In the genomic region with DNA sequence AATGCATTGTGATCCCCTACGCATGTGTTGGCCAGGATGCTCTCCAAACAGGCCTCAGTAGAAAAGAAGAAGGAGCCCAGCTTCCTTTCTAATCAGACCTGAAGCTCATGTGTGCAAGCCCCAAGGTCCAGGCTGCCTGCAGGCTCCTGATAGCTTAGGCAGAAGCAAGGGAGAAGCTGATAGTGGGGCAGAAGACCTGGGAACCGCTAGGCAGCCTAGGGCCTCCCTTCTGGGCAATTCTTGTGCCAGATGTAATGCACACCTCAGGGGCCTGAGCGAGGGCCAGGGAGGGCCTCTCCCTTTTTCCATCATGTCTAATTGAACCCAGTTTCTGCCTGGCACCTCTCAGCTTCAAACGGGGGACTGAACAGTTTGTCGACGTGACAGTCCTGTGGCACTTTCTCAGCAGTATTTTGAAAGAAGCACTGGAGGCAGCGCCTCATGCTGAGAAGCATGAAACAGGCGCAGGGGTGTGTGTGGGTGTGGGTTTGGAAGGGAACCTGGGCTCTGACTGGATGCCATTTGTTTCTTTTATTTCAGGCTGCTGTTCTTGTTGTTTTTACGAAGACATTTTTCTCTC, we compare ENCODE assay signal across 1 cellular context.
TF ChIP-seq lines count a peak whose summit lies in the region.

No MANE protein-coding gene starts in this region.

TF ChIP-seq in K562, 482 proteins besides CTCF, POLR2A, EP300 and RAD21 (continued from another document and continues in another):
- TF ChIP-seq, protein P1, sequence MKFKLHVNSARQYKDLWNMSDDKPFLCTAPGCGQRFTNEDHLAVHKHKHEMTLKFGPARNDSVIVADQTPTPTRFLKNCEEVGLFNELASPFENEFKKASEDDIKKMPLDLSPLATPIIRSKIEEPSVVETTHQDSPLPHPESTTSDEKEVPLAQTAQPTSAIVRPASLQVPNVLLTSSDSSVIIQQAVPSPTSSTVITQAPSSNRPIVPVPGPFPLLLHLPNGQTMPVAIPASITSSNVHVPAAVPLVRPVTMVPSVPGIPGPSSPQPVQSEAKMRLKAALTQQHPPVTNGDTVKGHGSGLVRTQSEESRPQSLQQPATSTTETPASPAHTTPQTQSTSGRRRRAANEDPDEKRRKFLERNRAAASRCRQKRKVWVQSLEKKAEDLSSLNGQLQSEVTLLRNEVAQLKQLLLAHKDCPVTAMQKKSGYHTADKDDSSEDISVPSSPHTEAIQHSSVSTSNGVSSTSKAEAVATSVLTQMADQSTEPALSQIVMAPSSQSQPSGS (CRISPR knock-in tag; IDR thresholded peaks at IDR 0.05): no peak
- TF ChIP-seq ZFP30 (CRISPR knock-in tag; IDR thresholded peaks at IDR 0.05; ENCODE audit: borderline replicate concordance): no peak
- peak in 1 of 2 experiments; percentile 61; a peak in 2 of 4 replicates for TF ChIP-seq ZNF639 (CRISPR knock-in tag; conservative IDR thresholded peaks at IDR 0.05 in 1 of 2, IDR thresholded peaks at IDR 0.05 in 1 of 2)
- no peak for TF ChIP-seq SMARCB1 (IDR thresholded peaks at IDR 0.05; ENCODE audit: insufficient read length, low read depth)
- TF ChIP-seq, protein P2, sequence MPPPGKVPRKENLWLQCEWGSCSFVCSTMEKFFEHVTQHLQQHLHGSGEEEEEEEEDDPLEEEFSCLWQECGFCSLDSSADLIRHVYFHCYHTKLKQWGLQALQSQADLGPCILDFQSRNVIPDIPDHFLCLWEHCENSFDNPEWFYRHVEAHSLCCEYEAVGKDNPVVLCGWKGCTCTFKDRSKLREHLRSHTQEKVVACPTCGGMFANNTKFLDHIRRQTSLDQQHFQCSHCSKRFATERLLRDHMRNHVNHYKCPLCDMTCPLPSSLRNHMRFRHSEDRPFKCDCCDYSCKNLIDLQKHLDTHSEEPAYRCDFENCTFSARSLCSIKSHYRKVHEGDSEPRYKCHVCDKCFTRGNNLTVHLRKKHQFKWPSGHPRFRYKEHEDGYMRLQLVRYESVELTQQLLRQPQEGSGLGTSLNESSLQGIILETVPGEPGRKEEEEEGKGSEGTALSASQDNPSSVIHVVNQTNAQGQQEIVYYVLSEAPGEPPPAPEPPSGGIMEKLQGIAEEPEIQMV (tag; conservative IDR thresholded peaks at IDR 0.05; ENCODE audit: low read depth): no peak
- TF ChIP-seq SRF (CRISPR knock-in tag; IDR thresholded peaks at IDR 0.05): no peak
- TF ChIP-seq ZNF511 (CRISPR knock-in tag; IDR thresholded peaks at IDR 0.05): peak; percentile 61; the same call in 1 of the 2 replicates
- no peak for TF ChIP-seq ZNF764 (CRISPR knock-in tag; IDR thresholded peaks at IDR 0.05; ENCODE audit: low read depth)
- no peak for TF ChIP-seq CHD2 (IDR thresholded peaks at IDR 0.05; ENCODE audit: low read depth, low read length)
- TF ChIP-seq RNF2 (IDR thresholded peaks at IDR 0.05): peak; percentile 76; the same call in 1 of the 2 replicates
- TF ChIP-seq ZNF143 (CRISPR knock-in tag; IDR thresholded peaks at IDR 0.05): no peak
- TF ChIP-seq, protein P3, sequence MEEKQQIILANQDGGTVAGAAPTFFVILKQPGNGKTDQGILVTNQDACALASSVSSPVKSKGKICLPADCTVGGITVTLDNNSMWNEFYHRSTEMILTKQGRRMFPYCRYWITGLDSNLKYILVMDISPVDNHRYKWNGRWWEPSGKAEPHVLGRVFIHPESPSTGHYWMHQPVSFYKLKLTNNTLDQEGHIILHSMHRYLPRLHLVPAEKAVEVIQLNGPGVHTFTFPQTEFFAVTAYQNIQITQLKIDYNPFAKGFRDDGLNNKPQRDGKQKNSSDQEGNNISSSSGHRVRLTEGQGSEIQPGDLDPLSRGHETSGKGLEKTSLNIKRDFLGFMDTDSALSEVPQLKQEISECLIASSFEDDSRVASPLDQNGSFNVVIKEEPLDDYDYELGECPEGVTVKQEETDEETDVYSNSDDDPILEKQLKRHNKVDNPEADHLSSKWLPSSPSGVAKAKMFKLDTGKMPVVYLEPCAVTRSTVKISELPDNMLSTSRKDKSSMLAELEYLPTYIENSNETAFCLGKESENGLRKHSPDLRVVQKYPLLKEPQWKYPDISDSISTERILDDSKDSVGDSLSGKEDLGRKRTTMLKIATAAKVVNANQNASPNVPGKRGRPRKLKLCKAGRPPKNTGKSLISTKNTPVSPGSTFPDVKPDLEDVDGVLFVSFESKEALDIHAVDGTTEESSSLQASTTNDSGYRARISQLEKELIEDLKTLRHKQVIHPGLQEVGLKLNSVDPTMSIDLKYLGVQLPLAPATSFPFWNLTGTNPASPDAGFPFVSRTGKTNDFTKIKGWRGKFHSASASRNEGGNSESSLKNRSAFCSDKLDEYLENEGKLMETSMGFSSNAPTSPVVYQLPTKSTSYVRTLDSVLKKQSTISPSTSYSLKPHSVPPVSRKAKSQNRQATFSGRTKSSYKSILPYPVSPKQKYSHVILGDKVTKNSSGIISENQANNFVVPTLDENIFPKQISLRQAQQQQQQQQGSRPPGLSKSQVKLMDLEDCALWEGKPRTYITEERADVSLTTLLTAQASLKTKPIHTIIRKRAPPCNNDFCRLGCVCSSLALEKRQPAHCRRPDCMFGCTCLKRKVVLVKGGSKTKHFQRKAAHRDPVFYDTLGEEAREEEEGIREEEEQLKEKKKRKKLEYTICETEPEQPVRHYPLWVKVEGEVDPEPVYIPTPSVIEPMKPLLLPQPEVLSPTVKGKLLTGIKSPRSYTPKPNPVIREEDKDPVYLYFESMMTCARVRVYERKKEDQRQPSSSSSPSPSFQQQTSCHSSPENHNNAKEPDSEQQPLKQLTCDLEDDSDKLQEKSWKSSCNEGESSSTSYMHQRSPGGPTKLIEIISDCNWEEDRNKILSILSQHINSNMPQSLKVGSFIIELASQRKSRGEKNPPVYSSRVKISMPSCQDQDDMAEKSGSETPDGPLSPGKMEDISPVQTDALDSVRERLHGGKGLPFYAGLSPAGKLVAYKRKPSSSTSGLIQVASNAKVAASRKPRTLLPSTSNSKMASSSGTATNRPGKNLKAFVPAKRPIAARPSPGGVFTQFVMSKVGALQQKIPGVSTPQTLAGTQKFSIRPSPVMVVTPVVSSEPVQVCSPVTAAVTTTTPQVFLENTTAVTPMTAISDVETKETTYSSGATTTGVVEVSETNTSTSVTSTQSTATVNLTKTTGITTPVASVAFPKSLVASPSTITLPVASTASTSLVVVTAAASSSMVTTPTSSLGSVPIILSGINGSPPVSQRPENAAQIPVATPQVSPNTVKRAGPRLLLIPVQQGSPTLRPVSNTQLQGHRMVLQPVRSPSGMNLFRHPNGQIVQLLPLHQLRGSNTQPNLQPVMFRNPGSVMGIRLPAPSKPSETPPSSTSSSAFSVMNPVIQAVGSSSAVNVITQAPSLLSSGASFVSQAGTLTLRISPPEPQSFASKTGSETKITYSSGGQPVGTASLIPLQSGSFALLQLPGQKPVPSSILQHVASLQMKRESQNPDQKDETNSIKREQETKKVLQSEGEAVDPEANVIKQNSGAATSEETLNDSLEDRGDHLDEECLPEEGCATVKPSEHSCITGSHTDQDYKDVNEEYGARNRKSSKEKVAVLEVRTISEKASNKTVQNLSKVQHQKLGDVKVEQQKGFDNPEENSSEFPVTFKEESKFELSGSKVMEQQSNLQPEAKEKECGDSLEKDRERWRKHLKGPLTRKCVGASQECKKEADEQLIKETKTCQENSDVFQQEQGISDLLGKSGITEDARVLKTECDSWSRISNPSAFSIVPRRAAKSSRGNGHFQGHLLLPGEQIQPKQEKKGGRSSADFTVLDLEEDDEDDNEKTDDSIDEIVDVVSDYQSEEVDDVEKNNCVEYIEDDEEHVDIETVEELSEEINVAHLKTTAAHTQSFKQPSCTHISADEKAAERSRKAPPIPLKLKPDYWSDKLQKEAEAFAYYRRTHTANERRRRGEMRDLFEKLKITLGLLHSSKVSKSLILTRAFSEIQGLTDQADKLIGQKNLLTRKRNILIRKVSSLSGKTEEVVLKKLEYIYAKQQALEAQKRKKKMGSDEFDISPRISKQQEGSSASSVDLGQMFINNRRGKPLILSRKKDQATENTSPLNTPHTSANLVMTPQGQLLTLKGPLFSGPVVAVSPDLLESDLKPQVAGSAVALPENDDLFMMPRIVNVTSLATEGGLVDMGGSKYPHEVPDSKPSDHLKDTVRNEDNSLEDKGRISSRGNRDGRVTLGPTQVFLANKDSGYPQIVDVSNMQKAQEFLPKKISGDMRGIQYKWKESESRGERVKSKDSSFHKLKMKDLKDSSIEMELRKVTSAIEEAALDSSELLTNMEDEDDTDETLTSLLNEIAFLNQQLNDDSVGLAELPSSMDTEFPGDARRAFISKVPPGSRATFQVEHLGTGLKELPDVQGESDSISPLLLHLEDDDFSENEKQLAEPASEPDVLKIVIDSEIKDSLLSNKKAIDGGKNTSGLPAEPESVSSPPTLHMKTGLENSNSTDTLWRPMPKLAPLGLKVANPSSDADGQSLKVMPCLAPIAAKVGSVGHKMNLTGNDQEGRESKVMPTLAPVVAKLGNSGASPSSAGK (IDR thresholded peaks at IDR 0.05): peak; percentile 94
- TF ChIP-seq, protein P4, sequence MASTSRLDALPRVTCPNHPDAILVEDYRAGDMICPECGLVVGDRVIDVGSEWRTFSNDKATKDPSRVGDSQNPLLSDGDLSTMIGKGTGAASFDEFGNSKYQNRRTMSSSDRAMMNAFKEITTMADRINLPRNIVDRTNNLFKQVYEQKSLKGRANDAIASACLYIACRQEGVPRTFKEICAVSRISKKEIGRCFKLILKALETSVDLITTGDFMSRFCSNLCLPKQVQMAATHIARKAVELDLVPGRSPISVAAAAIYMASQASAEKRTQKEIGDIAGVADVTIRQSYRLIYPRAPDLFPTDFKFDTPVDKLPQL (IDR thresholded peaks at IDR 0.05; ENCODE audit: extremely low read depth, insufficient read length): no peak
- TF ChIP-seq RBM14 (IDR thresholded peaks at IDR 0.05; ENCODE audit: borderline replicate concordance, insufficient read depth, low read depth, low read length): no peak
- TF ChIP-seq MYNN (IDR thresholded peaks at IDR 0.05): peak; percentile 91
- TF ChIP-seq MYNN (CRISPR knock-in tag; IDR thresholded peaks at IDR 0.05): no peak
- no peak for TF ChIP-seq SNRNP70 (optimal IDR thresholded peaks at IDR 0.05; ENCODE audit: low read depth, low read length)
- TF ChIP-seq PHB2 (IDR thresholded peaks at IDR 0.05; ENCODE audit: low read depth): peak; percentile 82
- TF ChIP-seq E4F1 (CRISPR knock-in tag; IDR thresholded peaks at IDR 0.05; ENCODE audit: borderline replicate concordance): no peak
- no peak for TF ChIP-seq MBD1 (CRISPR knock-in tag; IDR thresholded peaks at IDR 0.05)
- peak; percentile 95; the same call in 1 of the 2 replicates for TF ChIP-seq CC2D1A (IDR thresholded peaks at IDR 0.05)
- TF ChIP-seq ERF (CRISPR knock-in tag; IDR thresholded peaks at IDR 0.05): no peak
- TF ChIP-seq ZKSCAN8 (CRISPR knock-in tag; IDR thresholded peaks at IDR 0.05): no peak
- TF ChIP-seq, protein P5, sequence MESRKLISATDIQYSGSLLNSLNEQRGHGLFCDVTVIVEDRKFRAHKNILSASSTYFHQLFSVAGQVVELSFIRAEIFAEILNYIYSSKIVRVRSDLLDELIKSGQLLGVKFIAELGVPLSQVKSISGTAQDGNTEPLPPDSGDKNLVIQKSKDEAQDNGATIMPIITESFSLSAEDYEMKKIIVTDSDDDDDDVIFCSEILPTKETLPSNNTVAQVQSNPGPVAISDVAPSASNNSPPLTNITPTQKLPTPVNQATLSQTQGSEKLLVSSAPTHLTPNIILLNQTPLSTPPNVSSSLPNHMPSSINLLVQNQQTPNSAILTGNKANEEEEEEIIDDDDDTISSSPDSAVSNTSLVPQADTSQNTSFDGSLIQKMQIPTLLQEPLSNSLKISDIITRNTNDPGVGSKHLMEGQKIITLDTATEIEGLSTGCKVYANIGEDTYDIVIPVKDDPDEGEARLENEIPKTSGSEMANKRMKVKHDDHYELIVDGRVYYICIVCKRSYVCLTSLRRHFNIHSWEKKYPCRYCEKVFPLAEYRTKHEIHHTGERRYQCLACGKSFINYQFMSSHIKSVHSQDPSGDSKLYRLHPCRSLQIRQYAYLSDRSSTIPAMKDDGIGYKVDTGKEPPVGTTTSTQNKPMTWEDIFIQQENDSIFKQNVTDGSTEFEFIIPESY (CRISPR knock-in tag; IDR thresholded peaks at IDR 0.05): peak; percentile 48; the same call in 1 of the 2 replicates
